ENCODE assay signal across 19 cellular contexts in the genomic region with DNA sequence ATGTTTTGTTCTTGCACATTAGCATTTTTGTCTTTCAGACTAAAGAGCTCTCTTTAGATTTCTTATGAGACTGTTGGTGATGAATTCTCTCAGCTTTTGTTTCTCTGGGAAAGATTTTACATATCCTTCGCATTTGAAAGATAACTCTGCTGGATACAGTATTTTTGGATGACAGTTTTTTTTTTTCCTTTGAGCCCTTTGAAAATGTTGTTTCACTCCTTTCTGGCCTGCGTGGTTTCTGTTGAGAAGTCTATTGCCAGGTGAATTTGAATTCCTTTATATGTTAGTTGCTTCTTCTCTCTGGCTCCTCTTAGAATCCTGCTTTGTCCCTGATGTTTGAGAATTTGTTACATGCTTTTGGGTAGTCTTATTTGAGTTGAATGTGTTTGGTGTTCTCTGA. TPM values are rescaled to one million over a fixed set of nuclear protein-coding genes. Genes with fewer than 3 reads are reported as not detected.
DNase-seq lines count a peak whose midpoint lies in the region; ATAC-seq and TF ChIP-seq lines count a peak whose summit lies in the region.
"Had no signal": no experiment of that assay in that cellular context is flagged by ENCODE, and none has a peak within 500 bp of the region (broad histone marks: within the 10 kb centered on the region; RNA-seq: fewer than 3 reads in every experiment).

No MANE protein-coding gene starts in this region.

- H3K4me3 Mint-ChIP-seq in WTC11, result no peak overlapping the region
- H3K4me3 Mint-ChIP-seq: CD4-positive, CD25-positive, alpha-beta regulatory T cell; CD8-positive, alpha-beta memory T cell; IgD-negative memory B cell had no signal

- H3K27me3 Mint-ChIP-seq in WTC11 (ENCODE audit: low read depth), result peaks cover 22% of the 10 kb centered on the region

- H3K36me3 Mint-ChIP-seq in WTC11, result peaks cover 15% of the 10 kb centered on the region

- H3K9me3 ChIP-seq in HUES48 (ENCODE audit: control insufficient read depth, insufficient read depth, low read length) (no peaks in the 10 kb centered on the region), iPS-20b (ENCODE audit: insufficient read depth, low read depth, low read length) (no peaks in the 10 kb centered on the region), testis (no peaks in the 10 kb centered on the region)
- H3K9me3 ChIP-seq: BE2C, Caco-2 had no signal

- CTCF ChIA-PET in WTC11 (lab: Charles Lee), result interaction anchor here (1.3 to 2.4 kb wide), 3 partner anchors 69 to 180 kb away, joined by 3 to 15 read pairs (median 10); a partner anchor contains a TSS

- H3K9ac ChIP-seq in HUES48 (ENCODE audit: low read depth, low read length), result 0 out of 2 replicates have a peak overlapping the region, but pooled peaks have one; percentile 26
- H3K9ac ChIP-seq in iPS-20b (ENCODE audit: low read depth, low read length), result peak overlapping the region; percentile 56

- TF ChIP-seq CTCF in WTC11 (IDR thresholded peaks at IDR 0.05) (no peak), testis (IDR thresholded peaks at IDR 0.05) (no peak)

- POLR2A ChIA-PET in WTC11 (lab: Charles Lee), result interaction anchor here (0.6 kb wide), 1 partner anchor 148 kb away, joined by 3 read pairs; no protein-coding TSS in a partner anchor

- ATAC-seq in WTC11, result peak; percentile 50
- ATAC-seq: HepG2 had no signal

- peak overlapping the region; percentile 77 for H3K27ac Mint-ChIP-seq in WTC11
- H3K27ac Mint-ChIP-seq: CD4-positive, CD25-positive, alpha-beta regulatory T cell; CD8-positive, alpha-beta memory T cell; IgD-negative memory B cell had no signal

- H3K4me1 ChIP-seq in HUES48 (ENCODE audit: control insufficient read depth, insufficient read depth, low read length) (peaks cover 54% of the 10 kb centered on the region), iPS-20b (ENCODE audit: insufficient read depth, low read length) (peaks cover 44% of the 10 kb centered on the region), testis (no peaks in the 10 kb centered on the region)
- H3K4me1 ChIP-seq: BE2C had no signal

- no peaks in the 10 kb centered on the region for H3K27me3 ChIP-seq in HUES48 (ENCODE audit: control insufficient read depth, insufficient read depth, low read length)
- no peaks in the 10 kb centered on the region; the same call in 1 of the 2 replicates for H3K27me3 ChIP-seq in iPS-20b (ENCODE audit: insufficient read depth, low read length)
- H3K27me3 ChIP-seq in testis, result no peaks in the 10 kb centered on the region
- H3K27me3 ChIP-seq: BE2C had no signal

- no peak for TF ChIP-seq POLR2A in testis (IDR thresholded peaks at IDR 0.05)

- peaks cover 52% of the 10 kb centered on the region for H3K4me1 Mint-ChIP-seq in WTC11
- H3K4me1 Mint-ChIP-seq: CD4-positive, CD25-positive, alpha-beta regulatory T cell; CD8-positive, alpha-beta memory T cell; IgD-negative memory B cell had no signal

- H3K27ac ChIP-seq in HUES48 (ENCODE audit: low read depth, low read length) (peak overlapping the region; percentile 90), iPS-20b (ENCODE audit: low read length) (peak overlapping the region; percentile 24), testis (no peak overlapping the region)

- no peak for DNase-seq in WTC11 (ENCODE audit: low spot score)
- peak; percentile 25 for DNase-seq in iPS DF 19.7 (ENCODE audit: low read depth, low spot score)
- DNase-seq in NCI-H1105 treated with DMSO at 0.1 percent for 48 hours (lab: John Stamatoyannopoulos, UW), result no peak
- no peak for DNase-seq in cerebellar cortex (ENCODE audit: low spot score)
- no peak for DNase-seq in activated CD4-positive, alpha-beta T cell treated with anti-CD3 and anti-CD28 coated beads, Interleukin-2, amount 50 U/mL, for 48 hours
- no peak for DNase-seq in testis
- DNase-seq: ACHN; BE2C; C1 segment of cervical spinal cord; Caco-2; CD4-positive, CD25-positive, alpha-beta regulatory T cell; CD8-positive, alpha-beta memory T cell; H7; Karpas-422; KBM-7 had no signal

- peaks cover 21% of the 10 kb centered on the region for H3K9me3 Mint-ChIP-seq in WTC11

- 71 to 83% methylated on average over 2 of the region's 2 CpGs for WGBS in testis, 2 donors

- intact Hi-C loops in testis (cut with DNase I; ENCODE audit: low total_unique reads), result no loop called here

- H3K36me3 ChIP-seq in HUES48 (ENCODE audit: control insufficient read depth, insufficient read depth, low read length) (no peaks in the 10 kb centered on the region), iPS-20b (ENCODE audit: insufficient read depth, low read depth, low read length) (no peaks in the 10 kb centered on the region), testis (ENCODE audit: low read depth, missing control alignments) (no peaks in the 10 kb centered on the region)
- H3K36me3 ChIP-seq: BE2C had no signal

- H3K4me3 ChIP-seq in HUES48 (ENCODE audit: low read depth, low read length) (peak overlapping the region; percentile 25; the same call in 1 of the 2 replicates), iPS-20b (ENCODE audit: low read length) (peak overlapping the region; percentile 52), testis (no peak overlapping the region)

TF ChIP-seq in WTC11, 78 proteins besides CTCF, POLR2A, EP300 and RAD21:
- no peak for TF ChIP-seq ZNF138 (CRISPR knock-in tag; conservative IDR thresholded peaks at IDR 0.05)
- no peak for TF ChIP-seq SOX15 (CRISPR knock-in tag; IDR thresholded peaks at IDR 0.05)
- no peak for TF ChIP-seq NR1H2 (CRISPR knock-in tag; IDR thresholded peaks at IDR 0.05)
TF ChIP-seq in WTC11: peak in this region for 0.

RNA-seq across cellular contexts. Expression of a gene that starts 22.2 kb away (rescaled TPM):
- total RNA-seq in WTC11 (2021), result 17.2 to 20.6 TPM (median 17.6 TPM) in 3 replicates
- 10 to 100 TPM; 11.0 to 12.7 TPM for total RNA-seq in testis
- polyA plus RNA-seq in testis (ENCODE audit: insufficient read depth, low read depth, low replicate concordance), result 6.7 TPM

Comparison
In these comparisons a context has a peak if more than half of its experiments do, and no peak if none do; other contexts are left out.
1. H3K27ac ChIP-seq: peak in HUES48 (single experiment) and iPS-20b (single experiment); none in testis (0 of 2).
2. H3K4me3 ChIP-seq: peak in HUES48 (single experiment) and iPS-20b (single experiment); none in testis (0 of 2).